In genomic region chr20:2524435-2525272, GRCh38 we compare ENCODE assay signal across 1 cellular context.
TF ChIP-seq lines count a peak whose summit lies in the region.

No MANE protein-coding gene starts in this region.

TF ChIP-seq in A549, 52 proteins besides CTCF, POLR2A, EP300 and RAD21 (continued from another document):
- TF ChIP-seq PBX3 (IDR thresholded peaks at IDR 0.05) (0 out of 2 replicates have a peak, but pooled peaks have one; percentile 17), TP53 (CRISPR knock-in tag; IDR thresholded peaks at IDR 0.05) (no peak), SMC3 (IDR thresholded peaks at IDR 0.05) (peak; percentile 83), MAX (IDR thresholded peaks at IDR 0.05) (peak; percentile 56; the same call in 1 of the 2 replicates), HMGXB4 (CRISPR knock-in tag; IDR thresholded peaks at IDR 0.05; ENCODE audit: borderline replicate concordance) (peak; percentile 98; the same call in 1 of the 2 replicates), CBX2 (IDR thresholded peaks at IDR 0.05; ENCODE audit: borderline replicate concordance, low read depth) (no peak), CHD2 (IDR thresholded peaks at IDR 0.05; ENCODE audit: low read length, partially characterized antibody) (peak; percentile 48)
